In the genomic region with DNA sequence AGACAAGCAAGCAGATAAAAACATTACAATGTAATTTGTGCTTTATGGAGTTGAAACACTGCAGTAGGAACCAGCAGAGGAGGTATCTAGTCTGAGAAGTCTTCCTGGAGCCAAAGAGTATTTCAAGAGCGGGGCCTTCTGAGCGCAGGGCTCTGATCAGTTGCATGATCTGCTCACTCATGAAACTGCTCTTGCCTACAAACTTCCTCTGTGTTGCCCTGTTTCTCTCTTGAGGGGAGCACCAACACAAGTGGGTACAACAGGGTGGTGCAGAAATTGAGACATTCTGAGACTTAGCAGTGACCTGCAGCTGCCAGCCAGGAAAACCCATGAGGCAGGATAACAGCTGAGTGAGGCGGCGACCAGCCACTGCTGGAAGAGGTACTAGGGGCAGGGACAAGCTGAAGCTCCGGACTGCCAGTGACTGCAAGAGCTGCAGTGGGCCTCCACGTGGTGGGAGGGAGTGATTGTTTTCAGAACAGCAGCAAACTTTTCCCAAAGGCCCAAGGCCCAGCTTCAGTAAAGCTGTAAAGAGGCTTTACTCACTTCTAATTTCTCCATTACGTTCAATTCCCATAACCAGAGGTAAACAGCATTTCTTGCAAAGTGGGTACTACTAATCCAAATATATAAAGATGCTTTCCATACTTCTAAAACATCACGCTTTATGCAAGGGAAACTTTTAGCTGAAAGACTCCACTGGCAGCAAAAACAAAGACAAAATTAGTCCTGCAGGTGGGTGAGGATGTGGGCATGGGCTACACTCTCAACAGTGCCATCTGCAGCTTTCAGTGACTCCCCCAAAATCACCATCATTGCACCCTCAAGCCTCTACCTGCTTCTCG, we compare ENCODE assay signal across 19 cellular contexts.
"Had no signal": no experiment of that assay in that cellular context is flagged by ENCODE, and none has a peak within 500 bp of the region (broad histone marks: within the 10 kb centered on the region; RNA-seq: fewer than 3 reads in every experiment).

No MANE protein-coding gene starts in this region.

- H3K36me3 ChIP-seq: left lung, ovary, stomach, thyroid gland had no signal

- H3K9me3 ChIP-seq: body of pancreas, left lung, ovary, stomach, thyroid gland had no signal

- H3K27ac ChIP-seq: body of pancreas, left lung, ovary, stomach, thyroid gland had no signal

- H3K4me1 Mint-ChIP-seq: activated CD8-positive, alpha-beta memory T cell treated with anti-CD3 and anti-CD28 coated beads, Interleukin-2, amount 10 ng/mL, durations not matched to agents 7 days and 5 days had no signal

- DNase-seq: activated CD4-positive, alpha-beta T cell treated with anti-CD3 and anti-CD28 coated beads for 1 hour; activated CD4-positive, alpha-beta T cell treated with anti-CD3 and anti-CD28 coated beads, Interleukin-2, amount 50 U/mL, for 48 hours; activated CD8-positive, alpha-beta memory T cell treated with anti-CD3 and anti-CD28 coated beads, Interleukin-2, amount 10 ng/mL, durations not matched to agents 7 days and 5 days; activated effector memory CD4-positive, alpha-beta T cell treated with Interleukin-2 at 50 U/mL for 16 hours; activated T-cell treated with anti-CD3 and anti-CD28 coated beads, Interleukin-2, amount 50 U/mL, for 24 hours; amniotic stem cell; left lung; ovary; stimulated activated CD4-positive, alpha-beta T cell treated with anti-CD3 and anti-CD28 coated beads, Interleukin-15, amount 100 ng/mL, for 24 hours; stimulated activated CD4-positive, alpha-beta T cell treated with anti-CD3 and anti-CD28 coated beads, Interleukin-4, amount 100 ng/mL, for 24 hours; stomach had no signal

- H3K36me3 Mint-ChIP-seq: activated naive CD4-positive, alpha-beta T cell treated with anti-CD3 and anti-CD28 coated beads, Interleukin-2, amount 50 U/mL, for 72 hours had no signal

- H3K27me3 Mint-ChIP-seq: activated T-cell treated with anti-CD3 and anti-CD28 coated beads, Interleukin-2, amount 50 U/mL, for 24 hours; central memory CD8-positive, alpha-beta T cell had no signal

- ATAC-seq: activated CD8-positive, alpha-beta memory T cell treated with anti-CD3 and anti-CD28 coated beads, Interleukin-2, amount 10 ng/mL, durations not matched to agents 7 days and 5 days; activated naive CD4-positive, alpha-beta T cell treated with anti-CD3 and anti-CD28 coated beads, Interleukin-2, amount 50 U/mL, for 72 hours; body of pancreas; esophagus mucosa; left lung had no signal

- H3K4me1 ChIP-seq: body of pancreas, thyroid gland had no signal

- H3K4me3 ChIP-seq: body of pancreas, left lung, ovary, stomach, thyroid gland had no signal

- H3K27ac Mint-ChIP-seq: activated CD8-positive, alpha-beta memory T cell treated with anti-CD3 and anti-CD28 coated beads, Interleukin-2, amount 10 ng/mL, durations not matched to agents 7 days and 5 days; activated naive CD4-positive, alpha-beta T cell treated with anti-CD3 and anti-CD28 coated beads, Interleukin-2, amount 50 U/mL, for 72 hours; activated T-cell treated with anti-CD3 and anti-CD28 coated beads, Interleukin-2, amount 50 U/mL, for 24 hours; memory B cell; nephron; T-helper 2 cell treated with Interferon-gamma antibody and Interleukin-4, amounts not matched to agents 5 μg/mL and 100 μg/mL, for 36 hours had no signal

- H3K4me3 Mint-ChIP-seq: activated CD8-positive, alpha-beta memory T cell treated with anti-CD3 and anti-CD28 coated beads, Interleukin-2, amount 10 ng/mL, durations not matched to agents 7 days and 5 days; activated T-cell treated with anti-CD3 and anti-CD28 coated beads, Interleukin-2, amount 50 U/mL, for 24 hours; central memory CD8-positive, alpha-beta T cell; memory B cell; nephron; T-helper 2 cell treated with Interferon-gamma antibody and Interleukin-4, amounts not matched to agents 5 μg/mL and 100 μg/mL, for 36 hours had no signal

- H3K9me3 Mint-ChIP-seq: central memory CD8-positive, alpha-beta T cell; T-helper 2 cell treated with Interferon-gamma antibody and Interleukin-4, amounts not matched to agents 5 μg/mL and 100 μg/mL, for 36 hours had no signal

- H3K27me3 ChIP-seq: body of pancreas, left lung, ovary, stomach, thyroid gland had no signal
